9 cellular contexts compared by ENCODE assay signal in genomic region chr5:35202319-35203111, GRCh38. TPM values are rescaled to one million over a fixed set of nuclear protein-coding genes. Genes with fewer than 3 reads are reported as not detected.
DNase-seq lines count a peak whose midpoint lies in the region; ATAC-seq, FAIRE-seq and TF ChIP-seq lines count a peak whose summit lies in the region.
"Had no signal": no experiment of that assay in that cellular context is flagged by ENCODE, and none has a peak within 500 bp of the region (broad histone marks: within the 10 kb centered on the region; RNA-seq: fewer than 3 reads in every experiment).

No MANE protein-coding gene starts in this region.

- H3K36me3 ChIP-seq in Caco-2 (ENCODE audit: control insufficient read depth, insufficient read depth, low read length) (no peaks in the 10 kb centered on the region), suprapubic skin (no peaks in the 10 kb centered on the region)
- H3K36me3 ChIP-seq in naive thymus-derived CD4-positive, alpha-beta T cell (ENCODE audit: control insufficient read depth in 2 of 3, insufficient read depth in 3 of 3, low read length in 3 of 3) = no peaks in the 10 kb centered on the region

- DNase-seq in Caco-2 (peak; percentile 70 to 74), HTR-8/SVneo (ENCODE audit: insufficient read length, low spot score) (peak; percentile 57), T follicular helper cell (ENCODE audit: low read depth) (peak; percentile 15), endothelial cell (ENCODE audit: low spot score) (peak; percentile 69), suprapubic skin (ENCODE audit: low spot score in 2 of 2) (no peak)
- DNase-seq in naive thymus-derived CD4-positive, alpha-beta T cell = peak in 4 of 9 donors; percentile 2 to 4 (median 2)

- no peak overlapping the region for H3K4me3 Mint-ChIP-seq in Caco-2 (ENCODE audit: unreplicated experiment)
- H3K4me3 Mint-ChIP-seq in endothelial cell (ENCODE audit: unreplicated experiment) = no peak overlapping the region
- no peak overlapping the region for H3K4me3 Mint-ChIP-seq in naive thymus-derived CD4-positive, alpha-beta T cell

- 58% methylated on average over 5 of the region's 5 CpGs for WGBS in suprapubic skin

- POLR2A ChIA-PET in Caco-2 (lab: Charles Lee) = no interaction called here
- POLR2A ChIA-PET in naive thymus-derived CD4-positive, alpha-beta T cell (lab: Charles Lee) = no interaction called here

- TF ChIP-seq POLR2A in suprapubic skin (IDR thresholded peaks at IDR 0.05) = no peak

- H3K27ac Mint-ChIP-seq in Caco-2 (ENCODE audit: unreplicated experiment) (no peak overlapping the region), endothelial cell (ENCODE audit: unreplicated experiment) (no peak overlapping the region)
- H3K27ac Mint-ChIP-seq in naive thymus-derived CD4-positive, alpha-beta T cell = no peak overlapping the region

- H3K36me3 Mint-ChIP-seq in Caco-2 (ENCODE audit: insufficient read depth, unreplicated experiment) (no peaks in the 10 kb centered on the region), endothelial cell (ENCODE audit: low read depth, unreplicated experiment) (no peaks in the 10 kb centered on the region)
- H3K36me3 Mint-ChIP-seq in naive thymus-derived CD4-positive, alpha-beta T cell = no peaks in the 10 kb centered on the region

- no peak overlapping the region for H3K27ac ChIP-seq in naive thymus-derived CD4-positive, alpha-beta T cell (ENCODE audit: low read depth, low read length)
- no peak overlapping the region for H3K27ac ChIP-seq in suprapubic skin

- no peaks in the 10 kb centered on the region for H3K9me3 Mint-ChIP-seq in Caco-2 (ENCODE audit: unreplicated experiment)
- no peaks in the 10 kb centered on the region for H3K9me3 Mint-ChIP-seq in endothelial cell (ENCODE audit: unreplicated experiment)
- no peaks in the 10 kb centered on the region for H3K9me3 Mint-ChIP-seq in naive thymus-derived CD4-positive, alpha-beta T cell

- CTCF ChIA-PET in Caco-2 (lab: Charles Lee) = no interaction called here
- CTCF ChIA-PET in naive thymus-derived CD4-positive, alpha-beta T cell (lab: Charles Lee) = interaction anchor here (1.0 to 1.2 kb wide), 2 partner anchors 8 to 729 kb away, joined by 3 read pairs; no protein-coding TSS in a partner anchor

- no peak overlapping the region for H3K4me3 ChIP-seq in Caco-2 (ENCODE audit: low read depth, low read length)
- no peak overlapping the region for H3K4me3 ChIP-seq in naive thymus-derived CD4-positive, alpha-beta T cell (ENCODE audit: low read length)
- H3K4me3 ChIP-seq in suprapubic skin = no peak overlapping the region

- BruUV-seq in Caco-2 (replicated peaks; lab: Mats Ljungman, UMichigan) = no TSS peak

- H3K27me3 ChIP-seq in Caco-2 (replicated peaks; ENCODE audit: control insufficient read depth, insufficient read depth, low read length) (no peaks in the 10 kb centered on the region), suprapubic skin (no peaks in the 10 kb centered on the region)
- no peaks in the 10 kb centered on the region for H3K27me3 ChIP-seq in naive thymus-derived CD4-positive, alpha-beta T cell (ENCODE audit: control insufficient read depth in 2 of 2, insufficient read depth in 2 of 2, low read length in 2 of 2)

- peak; percentile 83 for ATAC-seq in GM18909 (IDR thresholded peaks at IDR 0.05; ENCODE audit: poor library complexity, unreplicated experiment)
- peak; percentile 40 for ATAC-seq in naive thymus-derived CD4-positive, alpha-beta T cell
- no peak for ATAC-seq in GM21717 (IDR thresholded peaks at IDR 0.05; ENCODE audit: unreplicated experiment)

- H3K9me3 ChIP-seq in Caco-2 (no peaks in the 10 kb centered on the region), suprapubic skin (no peaks in the 10 kb centered on the region)
- no peaks in the 10 kb centered on the region for H3K9me3 ChIP-seq in naive thymus-derived CD4-positive, alpha-beta T cell (ENCODE audit: control insufficient read depth in 2 of 3, low read length in 3 of 3)

- TF ChIP-seq CTCF in Caco-2 (IDR thresholded peaks at IDR 0.05; ENCODE audit: insufficient read depth in 1 of 2, low read depth in 1 of 2, low read length in 1 of 2, severe bottlenecking in 1 of 2, unreplicated experiment in 1 of 2) = peak; percentile 68 to 70
- TF ChIP-seq CTCF in endothelial cell (IDR thresholded peaks at IDR 0.05; ENCODE audit: unreplicated experiment) = peak; percentile 37
- peak in 1 of 2 donors; percentile 33 for TF ChIP-seq CTCF in suprapubic skin (IDR thresholded peaks at IDR 0.05)

- H3K27me3 Mint-ChIP-seq in Caco-2 (ENCODE audit: insufficient read depth, unreplicated experiment) = peaks cover 2% of the 10 kb centered on the region
- H3K27me3 Mint-ChIP-seq in endothelial cell (ENCODE audit: unreplicated experiment) = no peaks in the 10 kb centered on the region
- peaks cover 20 to 43% (median 30%) of the 10 kb centered on the region in 5 donors for H3K27me3 Mint-ChIP-seq in naive thymus-derived CD4-positive, alpha-beta T cell

- intact Hi-C loops in Caco-2 (cut with micrococcal nuclease; ENCODE audit: unreplicated experiment) = loop anchor here (1.0 kb wide), 1 partner anchor 113 kb away; no protein-coding TSS in a partner anchor
- intact Hi-C loops in naive thymus-derived CD4-positive, alpha-beta T cell (cut with micrococcal nuclease) = loop anchor here (1.0 kb wide), 2 partner anchors 113 to 724 kb away; no protein-coding TSS in a partner anchor

- no peak for TF ChIP-seq EP300 in suprapubic skin (IDR thresholded peaks at IDR 0.05)

- no peaks in the 10 kb centered on the region for H3K4me1 ChIP-seq in Caco-2
- H3K4me1 ChIP-seq in naive thymus-derived CD4-positive, alpha-beta T cell (ENCODE audit: control insufficient read depth in 2 of 2, insufficient read depth in 2 of 2, low read length in 2 of 2) = no peaks in the 10 kb centered on the region
- peaks cover 30% of the 10 kb centered on the region for H3K4me1 ChIP-seq in suprapubic skin

- no peaks in the 10 kb centered on the region for H3K4me1 Mint-ChIP-seq in Caco-2 (ENCODE audit: low read depth, unreplicated experiment)
- H3K4me1 Mint-ChIP-seq in endothelial cell (ENCODE audit: unreplicated experiment) = peaks cover 14% of the 10 kb centered on the region
- H3K4me1 Mint-ChIP-seq in naive thymus-derived CD4-positive, alpha-beta T cell = peaks cover 0 to 1% (median 0%) of the 10 kb centered on the region in 7 donors

- FAIRE-seq in HTR-8/SVneo (lab: Jason Lieb, UNC) = peak; percentile 90
- FAIRE-seq: TTC549 had no signal

RNA-seq across cellular contexts. Expression of gene PRLR, which starts 27.8 kb away (rescaled TPM):
- total RNA-seq in Caco-2 (2022) (1.6 and 2.3 TPM in 2 replicates), endothelial cell (ENCODE audit: unreplicated experiment) (0.21 TPM), suprapubic skin (10 to 100 TPM in 3 of 4 donors, 1 to 10 TPM in 1; 8.0 to 18.7 (median 17.6) TPM)
- total RNA-seq in naive thymus-derived CD4-positive, alpha-beta T cell = 1 to 10 TPM in 1 of 5 experiments, under 1 TPM in 1, not detected in 3; 0.03 to 1.4 TPM
- polyA plus RNA-seq in naive thymus-derived CD4-positive, alpha-beta T cell = not detected

Comparison
In these comparisons a context has a peak if more than half of its experiments do, and no peak if none do; other contexts are left out.
1. DNase-seq: peak in Caco-2 (2 of 2), HTR-8/SVneo (single experiment), T follicular helper cell (single experiment) and endothelial cell (single experiment); none in suprapubic skin (0 of 2).